21 cellular contexts compared by ENCODE assay signal in the genomic region with DNA sequence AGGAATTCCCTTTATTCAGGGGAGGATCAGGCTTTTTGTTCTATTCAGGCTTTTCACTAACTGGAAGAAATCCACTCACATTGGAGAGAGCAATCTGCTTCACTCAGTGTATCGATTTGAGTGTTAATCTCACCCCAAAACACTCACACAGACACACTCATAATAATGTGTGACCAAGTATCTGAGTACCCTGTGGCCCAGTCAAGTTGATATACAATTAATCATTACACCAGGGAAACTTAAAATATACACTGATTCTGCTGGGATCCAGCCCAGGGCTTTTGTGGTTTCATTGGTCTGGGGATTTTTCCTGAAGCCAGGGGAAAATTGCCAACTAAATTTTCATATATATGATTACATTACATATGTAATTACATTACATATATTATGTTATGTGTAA. TPM values are rescaled to one million over a fixed set of nuclear protein-coding genes. Genes with fewer than 3 reads are reported as not detected.
DNase-seq lines count a peak whose midpoint lies in the region; ATAC-seq, FAIRE-seq and TF ChIP-seq lines count a peak whose summit lies in the region.
"Had no signal": no experiment of that assay in that cellular context is flagged by ENCODE, and none has a peak within 500 bp of the region (broad histone marks: within the 10 kb centered on the region; RNA-seq: fewer than 3 reads in every experiment).

No MANE protein-coding gene starts in this region.

- H3K9ac ChIP-seq in astrocyte (ENCODE audit: low read length): no peak overlapping the region

- H3K4me3 Mint-ChIP-seq in GM23338 (no peak overlapping the region), astrocyte (ENCODE audit: unreplicated experiment) (no peak overlapping the region)
- H3K4me3 Mint-ChIP-seq in activated naive CD8-positive, alpha-beta T cell treated with anti-CD3 and anti-CD28 coated beads, Interleukin-2, amount 50 U/mL, for 24 hours: no peak overlapping the region
- H3K4me3 Mint-ChIP-seq: CD4-positive, alpha-beta T cell had no signal

- peaks cover 5% of the 10 kb centered on the region for H3K9me3 Mint-ChIP-seq in GM23338
- H3K9me3 Mint-ChIP-seq in astrocyte (ENCODE audit: unreplicated experiment): no peaks in the 10 kb centered on the region
- no peaks in the 10 kb centered on the region for H3K9me3 Mint-ChIP-seq in activated naive CD8-positive, alpha-beta T cell treated with anti-CD3 and anti-CD28 coated beads, Interleukin-2, amount 50 U/mL, for 24 hours
- H3K9me3 Mint-ChIP-seq: CD4-positive, alpha-beta T cell had no signal

- peaks cover 7% of the 10 kb centered on the region; the same call in 2 of the 3 replicates for H3K36me3 Mint-ChIP-seq in GM23338 (ENCODE audit: low read depth)
- no peaks in the 10 kb centered on the region for H3K36me3 Mint-ChIP-seq in astrocyte (ENCODE audit: low read depth, unreplicated experiment)
- H3K36me3 Mint-ChIP-seq in activated naive CD8-positive, alpha-beta T cell treated with anti-CD3 and anti-CD28 coated beads, Interleukin-2, amount 50 U/mL, for 24 hours (ENCODE audit: low read depth): no peaks in the 10 kb centered on the region

- H4K20me1 ChIP-seq in GM23338 (replicated peaks; ENCODE audit: insufficient read depth) (no peaks in the 10 kb centered on the region), astrocyte (ENCODE audit: insufficient read depth, low read length) (no peaks in the 10 kb centered on the region)

- H3K4me1 Mint-ChIP-seq in GM23338 (peaks cover 27% of the 10 kb centered on the region), astrocyte (ENCODE audit: low read depth, unreplicated experiment) (peaks cover 18% of the 10 kb centered on the region)
- H3K4me1 Mint-ChIP-seq in activated naive CD8-positive, alpha-beta T cell treated with anti-CD3 and anti-CD28 coated beads, Interleukin-2, amount 50 U/mL, for 24 hours: no peaks in the 10 kb centered on the region

- H3K4me3 ChIP-seq in GM23338 (no peak overlapping the region), astrocyte (ENCODE audit: insufficient read depth, low read depth, low read length) (no peak overlapping the region)
- H3K4me3 ChIP-seq: K562 had no signal

- POLR2A ChIA-PET in HEK293T (lab: Yijun Ruan, JAX): no interaction called here

- H3K4me2 ChIP-seq in GM23338: no peak overlapping the region
- no peak overlapping the region for H3K4me2 ChIP-seq in astrocyte (ENCODE audit: low read length)

- no peak for FAIRE-seq in astrocyte (lab: Jason Lieb, UNC)
- FAIRE-seq: A204.1, GM18507, HTR-8/SVneo, K562 had no signal

- H3K9me2 ChIP-seq in GM23338 (ENCODE audit: insufficient read depth): peaks cover 15% of the 10 kb centered on the region; the same call in 1 of the 2 replicates

- CTCF ChIA-PET in HEK293T (lab: Yijun Ruan, JAX): no interaction called here

- ATAC-seq in GM23338 (no peak), HG03196 (IDR thresholded peaks at IDR 0.05; ENCODE audit: unreplicated experiment) (no peak)
- no peak for ATAC-seq in activated naive CD8-positive, alpha-beta T cell treated with anti-CD3 and anti-CD28 coated beads, Interleukin-2, amount 50 U/mL, for 24 hours
- ATAC-seq: K562 had no signal

- DNase-seq in ACHN (peak; percentile 16), GM23338 (ENCODE audit: low spot score) (no peak), astrocyte (ENCODE audit: low read depth) (peak; percentile 49), kidney tubule cell (ENCODE audit: low spot score) (peak; percentile 59), HEK293T (ENCODE audit: extremely low spot score) (no peak)
- DNase-seq in activated naive CD8-positive, alpha-beta T cell treated with anti-CD3 and anti-CD28 coated beads, Interleukin-2, amount 50 U/mL, for 24 hours: no peak
- no peak for DNase-seq in stimulated activated CD4-positive, alpha-beta T cell treated with anti-CD3 and anti-CD28 coated beads, Interleukin-4, amount 100 ng/mL, for 1 hour
- DNase-seq: CD4-positive, alpha-beta T cell; DMS153; H7; MV-4-11; NCI-H187; NCI-H2107; NCI-H226; NCI-H524 had no signal

- in situ Hi-C loops in ACHN (cut with HindIII; ENCODE audit: low pct_ligation_motif_present, low pct_unique_long_range_greater_than_20kb, low sequenced_read_pairs): no loop called here

- H3K27ac Mint-ChIP-seq in GM23338: no peak overlapping the region
- no peak overlapping the region for H3K27ac Mint-ChIP-seq in astrocyte (ENCODE audit: unreplicated experiment)
- no peak overlapping the region for H3K27ac Mint-ChIP-seq in activated naive CD8-positive, alpha-beta T cell treated with anti-CD3 and anti-CD28 coated beads, Interleukin-2, amount 50 U/mL, for 24 hours
- H3K27ac Mint-ChIP-seq: CD4-positive, alpha-beta T cell had no signal

- no peaks in the 10 kb centered on the region for H3K9me3 ChIP-seq in astrocyte (ENCODE audit: insufficient read depth, low read depth, low read length)

- H3K27ac ChIP-seq in GM23338 (ENCODE audit: low read depth) (no peak overlapping the region), astrocyte (ENCODE audit: low read depth, low read length) (no peak overlapping the region)
- H3K27ac ChIP-seq: RWPE1 had no signal

- peaks cover 5% of the 10 kb centered on the region for H3K27me3 Mint-ChIP-seq in GM23338 (ENCODE audit: insufficient read depth, low read depth, poor library complexity)
- peaks cover 2% of the 10 kb centered on the region for H3K27me3 Mint-ChIP-seq in astrocyte (ENCODE audit: low read depth, unreplicated experiment)
- H3K27me3 Mint-ChIP-seq in activated naive CD8-positive, alpha-beta T cell treated with anti-CD3 and anti-CD28 coated beads, Interleukin-2, amount 50 U/mL, for 24 hours: no peaks in the 10 kb centered on the region
- H3K27me3 Mint-ChIP-seq: CD4-positive, alpha-beta T cell had no signal

- TF ChIP-seq CTCF in GM23338 (conservative IDR thresholded peaks at IDR 0.05; ENCODE audit: low read depth in 2 of 2) (no peak), astrocyte (IDR thresholded peaks at IDR 0.05; ENCODE audit: insufficient read depth, low read depth, low read length) (no peak)

- H2AFZ ChIP-seq in GM23338: peak overlapping the region; percentile 82; the same call in 1 of the 2 replicates
- no peak overlapping the region for H2AFZ ChIP-seq in astrocyte (ENCODE audit: low read depth, low read length)

- H3K27me3 ChIP-seq in GM23338 (ENCODE audit: insufficient read depth) (no peaks in the 10 kb centered on the region), astrocyte (ENCODE audit: insufficient read depth, low read length) (no peaks in the 10 kb centered on the region)

- H3K79me2 ChIP-seq in GM23338 (replicated peaks; ENCODE audit: insufficient read depth) (no peaks in the 10 kb centered on the region), astrocyte (ENCODE audit: insufficient read depth, low read length) (no peaks in the 10 kb centered on the region)

- peaks cover 12% of the 10 kb centered on the region for H3K4me1 ChIP-seq in GM23338 (ENCODE audit: insufficient read depth)
- H3K4me1 ChIP-seq in astrocyte (ENCODE audit: insufficient read depth, low read length): peaks cover 20% of the 10 kb centered on the region

- no peaks in the 10 kb centered on the region for H3F3A ChIP-seq in GM23338 (replicated peaks; ENCODE audit: low read depth)

- H3K36me3 ChIP-seq in GM23338 (ENCODE audit: insufficient read depth): no peaks in the 10 kb centered on the region
- no peaks in the 10 kb centered on the region for H3K36me3 ChIP-seq in astrocyte (ENCODE audit: insufficient read depth, low read length)

TF ChIP-seq in GM23338, 12 proteins besides CTCF, POLR2A, EP300 and RAD21:
- TF ChIP-seq STAT1 (IDR thresholded peaks at IDR 0.05; ENCODE audit: unreplicated experiment) (no peak), JUNB (IDR thresholded peaks at IDR 0.05; ENCODE audit: unreplicated experiment) (no peak), CREB1 (CRISPR knock-in tag; IDR thresholded peaks at IDR 0.05; ENCODE audit: low read depth) (no peak)
TF ChIP-seq in GM23338: peak in this region for 0.

TF ChIP-seq in HEK293T, 16 proteins besides CTCF, POLR2A, EP300 and RAD21:
- TF ChIP-seq BHLHE40 (IDR thresholded peaks at IDR 0.05; ENCODE audit: borderline replicate concordance) (no peak), ZNF384 (IDR thresholded peaks at IDR 0.05) (no peak), SUZ12 (IDR thresholded peaks at IDR 0.05) (no peak), NFRKB (IDR thresholded peaks at IDR 0.05) (no peak), FOXM1 (IDR thresholded peaks at IDR 0.05; ENCODE audit: borderline replicate concordance) (no peak), SP1 (IDR thresholded peaks at IDR 0.05) (no peak), ELF4 (IDR thresholded peaks at IDR 0.05) (no peak)

RNA-seq across cellular contexts. Expression of a gene that starts 44.0 kb away (rescaled TPM):
- total RNA-seq in GM23338 (2014; rRNA removed; shearing (Covaris generic)): 17.7 and 19.4 TPM in 2 replicates
- 16.9 and 18.9 TPM in 2 replicates for polyA plus RNA-seq in GM23338 (2016; fragmentation: Nextera tagmentation; extraction: Ambion mirVana)
- 16.4 and 20.8 TPM in 2 replicates for total RNA-seq in astrocyte

Comparison
In these comparisons a context has a peak if more than half of its experiments do, and no peak if none do; other contexts are left out.
1. DNase-seq: peak in ACHN (single experiment), astrocyte (single experiment) and kidney tubule cell (single experiment); none in GM23338 (single experiment), HEK293T (single experiment), activated naive CD8-positive, alpha-beta T cell treated with anti-CD3 and anti-CD28 coated beads, Interleukin-2, amount 50 U/mL, for 24 hours (single experiment) and stimulated activated CD4-positive, alpha-beta T cell treated with anti-CD3 and anti-CD28 coated beads, Interleukin-4, amount 100 ng/mL, for 1 hour (single experiment).